In genomic region chr3:38313263-38313662, GRCh38 we compare ENCODE assay signal across 1 cellular context.
TF ChIP-seq lines count a peak whose summit lies in the region.

No MANE protein-coding gene starts in this region.

TF ChIP-seq in H1, 55 proteins besides CTCF, POLR2A, EP300 and RAD21:
- TF ChIP-seq SAP30 (IDR thresholded peaks at IDR 0.05; ENCODE audit: insufficient read depth, insufficient replicate concordance, low read length) (no peak), TCF12 (IDR thresholded peaks at IDR 0.05; ENCODE audit: low read depth, low read length) (no peak), SP2 (IDR thresholded peaks at IDR 0.05; ENCODE audit: low read length) (no peak), ATF3 (IDR thresholded peaks at IDR 0.05; ENCODE audit: insufficient read depth, low read depth, low read length) (no peak), E2F6 (IDR thresholded peaks at IDR 0.05) (no peak), HDAC6 (IDR thresholded peaks at IDR 0.05; ENCODE audit: low read depth, low read length) (no peak), RXRA (IDR thresholded peaks at IDR 0.05; ENCODE audit: insufficient read depth, low read depth, low read length) (no peak), ASH2L (IDR thresholded peaks at IDR 0.05; ENCODE audit: low read length) (no peak), CBX5 (IDR thresholded peaks at IDR 0.05; ENCODE audit: low read depth, low read length) (no peak), JUN (IDR thresholded peaks at IDR 0.05; ENCODE audit: low read depth, low read length) (no peak), CTBP2 (IDR thresholded peaks at IDR 0.05; ENCODE audit: borderline replicate concordance, insufficient read depth, insufficient read length, low read length) (no peak), SP4 (IDR thresholded peaks at IDR 0.05; ENCODE audit: low read length) (no peak), CEBPB (IDR thresholded peaks at IDR 0.05; ENCODE audit: low read depth, low read length) (no peak), EZH2 (IDR thresholded peaks at IDR 0.05; ENCODE audit: low read depth, low read length, severe bottlenecking) (no peak), GABPA (IDR thresholded peaks at IDR 0.05; ENCODE audit: borderline replicate concordance, insufficient read depth, low read length) (no peak), KDM5A (IDR thresholded peaks at IDR 0.05; ENCODE audit: low read length) (no peak), JUND (IDR thresholded peaks at IDR 0.05; ENCODE audit: low read length) (no peak), KDM4A (IDR thresholded peaks at IDR 0.05; ENCODE audit: low read depth, low read length, severe bottlenecking) (no peak), CREB1 (IDR thresholded peaks at IDR 0.05) (no peak), TBP (IDR thresholded peaks at IDR 0.05; ENCODE audit: low read depth, low read length) (no peak)
